Comparison of ENCODE assay signal across 1 cellular context in the genomic region with DNA sequence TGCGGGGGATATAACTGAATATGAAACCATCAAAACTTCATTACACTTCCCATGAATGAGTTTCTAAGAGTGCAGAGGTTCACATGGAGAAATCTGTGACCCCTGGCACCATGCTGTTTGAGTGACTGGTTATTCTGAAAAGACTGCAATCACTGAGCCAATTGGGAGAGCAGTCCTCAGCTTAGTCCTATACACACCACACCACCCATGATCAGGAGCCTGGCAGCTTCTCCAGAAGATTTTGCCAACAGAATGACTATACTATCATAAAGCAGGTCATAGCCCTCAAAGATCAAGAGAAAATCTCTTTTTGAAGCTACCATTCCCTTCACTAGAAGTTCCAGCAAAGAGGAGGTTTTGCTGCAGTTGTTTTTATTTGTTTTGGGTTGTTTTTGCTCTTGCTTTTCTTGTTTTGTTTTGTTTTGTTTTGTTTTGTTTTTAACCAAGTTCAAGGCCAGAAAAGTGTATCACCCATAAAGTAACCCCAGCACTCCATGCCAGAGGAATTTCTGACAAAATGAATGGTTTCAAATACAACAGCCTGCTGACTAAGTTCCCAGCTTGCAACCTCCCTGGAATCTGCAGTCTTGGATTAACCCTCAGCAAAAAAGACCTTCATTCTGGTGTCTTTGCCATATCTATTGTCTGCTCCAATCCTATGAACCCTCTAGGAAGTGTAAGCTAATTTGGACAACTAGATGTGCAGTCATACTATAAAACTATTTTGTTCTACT.
TF ChIP-seq lines count a peak whose summit lies in the region.

No MANE protein-coding gene starts in this region.

TF ChIP-seq in HepG2, 621 proteins besides CTCF, POLR2A, EP300 and RAD21:
- no peak for TF ChIP-seq ZNF788 (CRISPR knock-in tag; IDR thresholded peaks at IDR 0.05; ENCODE audit: borderline replicate concordance)
- no peak for TF ChIP-seq SP140L (CRISPR knock-in tag; IDR thresholded peaks at IDR 0.05; ENCODE audit: borderline replicate concordance)
- TF ChIP-seq ZNF558 (CRISPR knock-in tag; IDR thresholded peaks at IDR 0.05; ENCODE audit: borderline replicate concordance): no peak
- TF ChIP-seq ZNF326 (CRISPR knock-in tag; IDR thresholded peaks at IDR 0.05; ENCODE audit: borderline replicate concordance): no peak
- TF ChIP-seq ZSCAN22 (CRISPR knock-in tag; IDR thresholded peaks at IDR 0.05): no peak
- TF ChIP-seq ZNF614 (CRISPR knock-in tag; IDR thresholded peaks at IDR 0.05; ENCODE audit: borderline replicate concordance): no peak
- TF ChIP-seq ARNT2 (CRISPR knock-in tag; IDR thresholded peaks at IDR 0.05; ENCODE audit: low read depth): no peak
- no peak for TF ChIP-seq ZNF317 (CRISPR knock-in tag; IDR thresholded peaks at IDR 0.05)
- TF ChIP-seq ZNF672 (CRISPR knock-in tag; IDR thresholded peaks at IDR 0.05): no peak
- TF ChIP-seq, protein P1, sequence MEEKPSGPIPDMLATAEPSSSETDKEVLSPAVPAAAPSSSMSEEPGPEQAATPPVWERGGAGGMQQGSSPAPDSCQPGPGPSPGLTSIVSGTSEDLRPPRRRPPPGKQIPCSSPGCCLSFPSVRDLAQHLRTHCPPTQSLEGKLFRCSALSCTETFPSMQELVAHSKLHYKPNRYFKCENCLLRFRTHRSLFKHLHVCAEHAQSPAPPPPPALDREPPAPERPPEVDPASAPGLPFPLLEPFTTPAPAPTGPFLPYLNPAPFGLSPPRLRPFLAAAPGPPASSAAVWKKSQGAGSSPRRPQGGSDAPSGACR (CRISPR knock-in tag; IDR thresholded peaks at IDR 0.05): no peak
- no peak for TF ChIP-seq ZNF674 (CRISPR knock-in tag; IDR thresholded peaks at IDR 0.05; ENCODE audit: low read depth)
- TF ChIP-seq, protein P2, sequence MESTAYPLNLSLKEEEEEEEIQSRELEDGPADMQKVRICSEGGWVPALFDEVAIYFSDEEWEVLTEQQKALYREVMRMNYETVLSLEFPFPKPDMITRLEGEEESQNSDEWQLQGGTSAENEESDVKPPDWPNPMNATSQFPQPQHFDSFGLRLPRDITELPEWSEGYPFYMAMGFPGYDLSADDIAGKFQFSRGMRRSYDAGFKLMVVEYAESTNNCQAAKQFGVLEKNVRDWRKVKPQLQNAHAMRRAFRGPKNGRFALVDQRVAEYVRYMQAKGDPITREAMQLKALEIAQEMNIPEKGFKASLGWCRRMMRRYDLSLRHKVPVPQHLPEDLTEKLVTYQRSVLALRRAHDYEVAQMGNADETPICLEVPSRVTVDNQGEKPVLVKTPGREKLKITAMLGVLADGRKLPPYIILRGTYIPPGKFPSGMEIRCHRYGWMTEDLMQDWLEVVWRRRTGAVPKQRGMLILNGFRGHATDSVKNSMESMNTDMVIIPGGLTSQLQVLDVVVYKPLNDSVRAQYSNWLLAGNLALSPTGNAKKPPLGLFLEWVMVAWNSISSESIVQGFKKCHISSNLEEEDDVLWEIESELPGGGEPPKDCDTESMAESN (CRISPR knock-in tag; conservative IDR thresholded peaks at IDR 0.05): no peak
- TF ChIP-seq RARG (CRISPR knock-in tag; IDR thresholded peaks at IDR 0.05; ENCODE audit: low read depth): no peak
- no peak for TF ChIP-seq NR2F6 (IDR thresholded peaks at IDR 0.05)
- TF ChIP-seq NR2F6 (CRISPR knock-in tag; IDR thresholded peaks at IDR 0.05): no peak
- no peak for TF ChIP-seq ZSCAN12 (CRISPR knock-in tag; IDR thresholded peaks at IDR 0.05)
- TF ChIP-seq, protein P3, sequence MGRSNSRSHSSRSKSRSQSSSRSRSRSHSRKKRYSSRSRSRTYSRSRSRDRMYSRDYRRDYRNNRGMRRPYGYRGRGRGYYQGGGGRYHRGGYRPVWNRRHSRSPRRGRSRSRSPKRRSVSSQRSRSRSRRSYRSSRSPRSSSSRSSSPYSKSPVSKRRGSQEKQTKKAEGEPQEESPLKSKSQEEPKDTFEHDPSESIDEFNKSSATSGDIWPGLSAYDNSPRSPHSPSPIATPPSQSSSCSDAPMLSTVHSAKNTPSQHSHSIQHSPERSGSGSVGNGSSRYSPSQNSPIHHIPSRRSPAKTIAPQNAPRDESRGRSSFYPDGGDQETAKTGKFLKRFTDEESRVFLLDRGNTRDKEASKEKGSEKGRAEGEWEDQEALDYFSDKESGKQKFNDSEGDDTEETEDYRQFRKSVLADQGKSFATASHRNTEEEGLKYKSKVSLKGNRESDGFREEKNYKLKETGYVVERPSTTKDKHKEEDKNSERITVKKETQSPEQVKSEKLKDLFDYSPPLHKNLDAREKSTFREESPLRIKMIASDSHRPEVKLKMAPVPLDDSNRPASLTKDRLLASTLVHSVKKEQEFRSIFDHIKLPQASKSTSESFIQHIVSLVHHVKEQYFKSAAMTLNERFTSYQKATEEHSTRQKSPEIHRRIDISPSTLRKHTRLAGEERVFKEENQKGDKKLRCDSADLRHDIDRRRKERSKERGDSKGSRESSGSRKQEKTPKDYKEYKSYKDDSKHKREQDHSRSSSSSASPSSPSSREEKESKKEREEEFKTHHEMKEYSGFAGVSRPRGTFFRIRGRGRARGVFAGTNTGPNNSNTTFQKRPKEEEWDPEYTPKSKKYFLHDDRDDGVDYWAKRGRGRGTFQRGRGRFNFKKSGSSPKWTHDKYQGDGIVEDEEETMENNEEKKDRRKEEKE (IDR thresholded peaks at IDR 0.05): no peak
- no peak for TF ChIP-seq ZNF564 (CRISPR knock-in tag; IDR thresholded peaks at IDR 0.05)
- TF ChIP-seq HDAC2 (CRISPR knock-in tag; IDR thresholded peaks at IDR 0.05): no peak
- TF ChIP-seq NFE2L1 (CRISPR knock-in tag; IDR thresholded peaks at IDR 0.05; ENCODE audit: borderline replicate concordance): no peak
- no peak for TF ChIP-seq ZEB1 (IDR thresholded peaks at IDR 0.05; ENCODE audit: insufficient replicate concordance, low read depth)
